ENCODE assay signal across 12 cellular contexts in genomic region chr6:7919871-7920270, GRCh38. TPM values are rescaled to one million over a fixed set of nuclear protein-coding genes. Genes with fewer than 3 reads are reported as not detected.
DNase-seq lines count a peak whose midpoint lies in the region; ATAC-seq and TF ChIP-seq lines count a peak whose summit lies in the region.
"Had no signal": no experiment of that assay in that cellular context is flagged by ENCODE, and none has a peak within 500 bp of the region (broad histone marks: within the 10 kb centered on the region; RNA-seq: fewer than 3 reads in every experiment).

No MANE protein-coding gene starts in this region.

- H3K4me3 ChIP-seq in MG63: no peak overlapping the region
- H3K4me3 ChIP-seq in cardiac fibroblast (replicated peaks in 1 of 2; ENCODE audit: low read depth in 2 of 2, low read length in 2 of 2): no peak overlapping the region
- H3K4me3 ChIP-seq in osteoblast (ENCODE audit: insufficient read depth, low read length): no peak overlapping the region
- H3K4me3 ChIP-seq in lower lobe of right lung: no peak overlapping the region
- H3K4me3 ChIP-seq: coronary artery had no signal

- H2AFZ ChIP-seq in osteoblast (ENCODE audit: low read length): no peak overlapping the region

- H3K4me2 ChIP-seq in osteoblast (ENCODE audit: insufficient read depth, low read length): peak overlapping the region; percentile 9

- H3K9me3 ChIP-seq in MG63 (no peaks in the 10 kb centered on the region), osteoblast (ENCODE audit: low read depth, low read length) (no peaks in the 10 kb centered on the region), lower lobe of right lung (peaks cover 3% of the 10 kb centered on the region)

- H3K79me2 ChIP-seq in osteoblast (ENCODE audit: insufficient read depth, low read length): no peaks in the 10 kb centered on the region

- H3K27me3 ChIP-seq in MG63 (no peaks in the 10 kb centered on the region), osteoblast (ENCODE audit: insufficient read depth, low read length) (peaks cover 3% of the 10 kb centered on the region), lower lobe of right lung (ENCODE audit: low read depth) (no peaks in the 10 kb centered on the region)

- DNase-seq in GM03348 (ENCODE audit: low spot score) (peak; percentile 21), MG63 (peak; percentile 36), cardiac fibroblast (ENCODE audit: low read depth in 2 of 2) (peak; percentile 70 to 74), osteoblast (ENCODE audit: insufficient read length, low spot score, missing footprints) (no peak), EL (no peak), lower lobe of right lung (no peak)
- DNase-seq: H9, NCI-H2029 had no signal

- H4K20me1 ChIP-seq in osteoblast (ENCODE audit: insufficient read depth, low read length): no peaks in the 10 kb centered on the region

- ATAC-seq in GM21423 (IDR thresholded peaks at IDR 0.05; ENCODE audit: unreplicated experiment): no peak
- ATAC-seq in lower lobe of right lung: no peak
- no peak for ATAC-seq in HG02798 (IDR thresholded peaks at IDR 0.05; ENCODE audit: poor library complexity, unreplicated experiment)
- ATAC-seq: Right ventricle myocardium inferior had no signal

- H3K4me1 ChIP-seq in osteoblast (ENCODE audit: insufficient read depth, low read length) (peaks cover 17% of the 10 kb centered on the region), lower lobe of right lung (no peaks in the 10 kb centered on the region)

- H3K36me3 ChIP-seq in MG63 (no peaks in the 10 kb centered on the region), osteoblast (ENCODE audit: insufficient read depth, low read length) (no peaks in the 10 kb centered on the region), lower lobe of right lung (no peaks in the 10 kb centered on the region)

- intact Hi-C loops in lower lobe of right lung (cut with DNase I): no loop called here

- no peak overlapping the region for H3K27ac ChIP-seq in osteoblast (ENCODE audit: low read depth, low read length)
- no peak overlapping the region for H3K27ac ChIP-seq in lower lobe of right lung
- H3K27ac ChIP-seq: coronary artery had no signal

- no peak for TF ChIP-seq CTCF in cardiac fibroblast (IDR thresholded peaks at IDR 0.05; ENCODE audit: low read depth, low read length)
- TF ChIP-seq CTCF in osteoblast (IDR thresholded peaks at IDR 0.05; ENCODE audit: extremely low read depth, low read depth, low read length): no peak
- no peak for TF ChIP-seq CTCF in lower lobe of right lung (IDR thresholded peaks at IDR 0.05)

RNA-seq across cellular contexts. Expression of gene TXNDC5, which starts 9.3 kb away (rescaled TPM):
- 417 and 442 TPM in 2 replicates for total RNA-seq in MG63 (2014; rRNA removed; shearing (Covaris generic); ENCODE audit: low replicate concordance)
- 189 and 344 TPM in 2 replicates for total RNA-seq in osteoblast
- total RNA-seq in lower lobe of right lung: 98.3 TPM

Comparison
In these comparisons a context has a peak if more than half of its experiments do, and no peak if none do; other contexts are left out.
1. DNase-seq: peak in GM03348 (single experiment), MG63 (single experiment) and cardiac fibroblast (2 of 2); none in osteoblast (single experiment), EL (single experiment) and lower lobe of right lung (single experiment).